Comparison of ENCODE assay signal across 17 cellular contexts in the genomic region with DNA sequence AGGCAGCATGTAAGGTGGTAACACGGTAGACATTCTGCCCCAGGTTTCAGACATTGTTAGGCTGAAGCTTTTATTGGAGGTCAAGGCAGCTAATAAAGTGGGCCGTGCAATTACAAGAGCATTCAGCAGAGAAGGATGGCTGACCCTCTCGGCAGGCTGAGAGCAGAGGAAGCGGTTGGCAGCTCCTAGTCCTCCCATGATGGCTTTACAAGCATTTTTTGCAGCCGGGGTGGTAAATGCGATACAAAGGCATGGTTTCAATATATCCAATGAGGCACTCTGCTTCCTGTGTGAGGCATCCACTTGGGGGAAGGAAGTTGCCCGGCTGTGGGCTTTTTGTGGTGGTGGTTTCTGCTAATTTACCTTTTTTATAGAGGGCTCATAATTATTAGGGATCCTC. TPM values are rescaled to one million over a fixed set of nuclear protein-coding genes. Genes with fewer than 3 reads are reported as not detected.
"Had no signal": no experiment of that assay in that cellular context is flagged by ENCODE, and none has a peak within 500 bp of the region (broad histone marks: within the 10 kb centered on the region; RNA-seq: fewer than 3 reads in every experiment).

No MANE protein-coding gene starts in this region.

- H3K27ac ChIP-seq: colonic mucosa, gastrocnemius medialis, heart right ventricle, stomach, thoracic aorta, WERI-Rb-1 had no signal

- H3K36me3 ChIP-seq: colonic mucosa, gastrocnemius medialis, heart right ventricle, stomach, thoracic aorta, WERI-Rb-1 had no signal

- FAIRE-seq: kidney had no signal

- H3K4me1 ChIP-seq: colonic mucosa, gastrocnemius medialis had no signal

- H3K27me3 ChIP-seq: colonic mucosa, stomach had no signal

- ATAC-seq: activated T-helper 17 cell treated with anti-CD3 and anti-CD28 coated beads, Interleukin-2, amount 50 U/mL, for 72 hours; gastrocnemius medialis had no signal

- H3K27ac Mint-ChIP-seq: activated CD4-positive, alpha-beta T cell treated with anti-CD3 and anti-CD28 coated beads, Interleukin-2, amount 10 ng/mL, durations not matched to agents 24 days and 14 days; activated naive CD4-positive, alpha-beta T cell treated with anti-CD3 and anti-CD28 coated beads for 36 hours; activated T-helper 17 cell treated with anti-CD3 and anti-CD28 coated beads, Interleukin-2, amount 50 U/mL, for 72 hours had no signal

- DNase-seq: activated CD4-positive, alpha-beta T cell treated with anti-CD3 and anti-CD28 coated beads, Interleukin-2, amount 10 ng/mL, durations not matched to agents 24 days and 14 days; activated naive CD4-positive, alpha-beta T cell treated with anti-CD3 and anti-CD28 coated beads for 36 hours; activated T-cell treated with anti-CD3 and anti-CD28 coated beads for 4 hours; caudate nucleus; colonic mucosa; effector CD4-positive, alpha-beta T cell; gastrocnemius medialis; heart right ventricle; kidney; left ventricle myocardium superior; mesendoderm; stomach; T1000; WERI-Rb-1 had no signal

- H3K9me3 ChIP-seq: colonic mucosa, gastrocnemius medialis, stomach, thoracic aorta had no signal

- H3K4me1 Mint-ChIP-seq: activated T-helper 17 cell treated with anti-CD3 and anti-CD28 coated beads, Interleukin-2, amount 50 U/mL, for 72 hours had no signal

- H3K4me3 ChIP-seq: colonic mucosa, gastrocnemius medialis, heart right ventricle, stomach, thoracic aorta had no signal

- H3K9me3 Mint-ChIP-seq: activated CD4-positive, alpha-beta T cell treated with anti-CD3 and anti-CD28 coated beads, Interleukin-2, amount 10 ng/mL, durations not matched to agents 24 days and 14 days; activated naive CD4-positive, alpha-beta T cell treated with anti-CD3 and anti-CD28 coated beads for 36 hours; activated T-helper 17 cell treated with anti-CD3 and anti-CD28 coated beads, Interleukin-2, amount 50 U/mL, for 72 hours had no signal

- H3K4me3 Mint-ChIP-seq: activated CD4-positive, alpha-beta T cell treated with anti-CD3 and anti-CD28 coated beads, Interleukin-2, amount 10 ng/mL, durations not matched to agents 24 days and 14 days; activated naive CD4-positive, alpha-beta T cell treated with anti-CD3 and anti-CD28 coated beads for 36 hours; activated T-helper 17 cell treated with anti-CD3 and anti-CD28 coated beads, Interleukin-2, amount 50 U/mL, for 72 hours; neural crest cell had no signal

RNA-seq across cellular contexts. Expression of a gene that starts 14.6 kb away (rescaled TPM):
- total RNA-seq: activated T-helper 17 cell treated with anti-CD3 and anti-CD28 coated beads, Interleukin-2, amount 50 U/mL, for 72 hours had no signal
